In the genomic region with DNA sequence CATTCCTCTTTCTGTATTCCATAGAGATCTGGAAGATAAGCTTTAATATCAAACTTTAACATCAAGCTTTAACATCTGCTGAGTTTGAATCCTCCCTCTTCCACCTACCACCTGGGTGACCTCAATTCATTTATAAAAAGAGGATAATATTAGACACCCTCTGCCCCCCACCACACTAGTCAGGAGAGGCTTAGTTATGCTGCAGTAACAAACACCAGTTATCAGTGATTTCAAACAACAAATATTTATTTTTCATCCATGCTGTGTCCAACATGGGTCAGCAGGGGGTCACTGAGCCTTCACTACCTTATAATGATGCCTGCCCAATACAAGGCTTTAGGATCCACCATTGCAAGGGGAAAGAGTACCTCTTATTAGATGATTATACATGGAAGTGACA, we compare ENCODE assay signal across 2 cellular contexts.
TF ChIP-seq lines count a peak whose summit lies in the region.

No MANE protein-coding gene starts in this region.

TF ChIP-seq in HepG2, 621 proteins besides CTCF, POLR2A, EP300 and RAD21:
- TF ChIP-seq ZNF629 (CRISPR knock-in tag; conservative IDR thresholded peaks at IDR 0.05) = no peak
- no peak for TF ChIP-seq ZNF709 (CRISPR knock-in tag; IDR thresholded peaks at IDR 0.05)
- peak; percentile 90 for TF ChIP-seq ZNF12 (CRISPR knock-in tag; IDR thresholded peaks at IDR 0.05)
TF ChIP-seq in HepG2: peak in this region for 1.

TF ChIP-seq in GM12878, 131 proteins besides CTCF, POLR2A, EP300 and RAD21:
- TF ChIP-seq PML (IDR thresholded peaks at IDR 0.05; ENCODE audit: low read length) = no peak
- no peak for TF ChIP-seq FOXM1 (IDR thresholded peaks at IDR 0.05; ENCODE audit: low read depth, low read length)
- TF ChIP-seq YBX1 (IDR thresholded peaks at IDR 0.05) = no peak
- no peak for TF ChIP-seq JUND (IDR thresholded peaks at IDR 0.05; ENCODE audit: low read depth, low read length)
- TF ChIP-seq RFX5 (IDR thresholded peaks at IDR 0.05; ENCODE audit: low read depth, low read length) = no peak
- TF ChIP-seq, protein P1, sequence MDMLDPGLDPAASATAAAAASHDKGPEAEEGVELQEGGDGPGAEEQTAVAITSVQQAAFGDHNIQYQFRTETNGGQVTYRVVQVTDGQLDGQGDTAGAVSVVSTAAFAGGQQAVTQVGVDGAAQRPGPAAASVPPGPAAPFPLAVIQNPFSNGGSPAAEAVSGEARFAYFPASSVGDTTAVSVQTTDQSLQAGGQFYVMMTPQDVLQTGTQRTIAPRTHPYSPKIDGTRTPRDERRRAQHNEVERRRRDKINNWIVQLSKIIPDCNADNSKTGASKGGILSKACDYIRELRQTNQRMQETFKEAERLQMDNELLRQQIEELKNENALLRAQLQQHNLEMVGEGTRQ (IDR thresholded peaks at IDR 0.05; ENCODE audit: borderline replicate concordance, low read depth, low read length) = no peak
- TF ChIP-seq, protein P2, sequence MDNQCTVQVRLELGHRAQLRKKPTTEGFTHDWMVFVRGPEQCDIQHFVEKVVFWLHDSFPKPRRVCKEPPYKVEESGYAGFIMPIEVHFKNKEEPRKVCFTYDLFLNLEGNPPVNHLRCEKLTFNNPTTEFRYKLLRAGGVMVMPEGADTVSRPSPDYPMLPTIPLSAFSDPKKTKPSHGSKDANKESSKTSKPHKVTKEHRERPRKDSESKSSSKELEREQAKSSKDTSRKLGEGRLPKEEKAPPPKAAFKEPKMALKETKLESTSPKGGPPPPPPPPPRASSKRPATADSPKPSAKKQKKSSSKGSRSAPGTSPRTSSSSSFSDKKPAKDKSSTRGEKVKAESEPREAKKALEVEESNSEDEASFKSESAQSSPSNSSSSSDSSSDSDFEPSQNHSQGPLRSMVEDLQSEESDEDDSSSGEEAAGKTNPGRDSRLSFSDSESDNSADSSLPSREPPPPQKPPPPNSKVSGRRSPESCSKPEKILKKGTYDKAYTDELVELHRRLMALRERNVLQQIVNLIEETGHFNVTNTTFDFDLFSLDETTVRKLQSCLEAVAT (IDR thresholded peaks at IDR 0.05) = no peak
